1 cellular context compared by ENCODE assay signal in the genomic region with DNA sequence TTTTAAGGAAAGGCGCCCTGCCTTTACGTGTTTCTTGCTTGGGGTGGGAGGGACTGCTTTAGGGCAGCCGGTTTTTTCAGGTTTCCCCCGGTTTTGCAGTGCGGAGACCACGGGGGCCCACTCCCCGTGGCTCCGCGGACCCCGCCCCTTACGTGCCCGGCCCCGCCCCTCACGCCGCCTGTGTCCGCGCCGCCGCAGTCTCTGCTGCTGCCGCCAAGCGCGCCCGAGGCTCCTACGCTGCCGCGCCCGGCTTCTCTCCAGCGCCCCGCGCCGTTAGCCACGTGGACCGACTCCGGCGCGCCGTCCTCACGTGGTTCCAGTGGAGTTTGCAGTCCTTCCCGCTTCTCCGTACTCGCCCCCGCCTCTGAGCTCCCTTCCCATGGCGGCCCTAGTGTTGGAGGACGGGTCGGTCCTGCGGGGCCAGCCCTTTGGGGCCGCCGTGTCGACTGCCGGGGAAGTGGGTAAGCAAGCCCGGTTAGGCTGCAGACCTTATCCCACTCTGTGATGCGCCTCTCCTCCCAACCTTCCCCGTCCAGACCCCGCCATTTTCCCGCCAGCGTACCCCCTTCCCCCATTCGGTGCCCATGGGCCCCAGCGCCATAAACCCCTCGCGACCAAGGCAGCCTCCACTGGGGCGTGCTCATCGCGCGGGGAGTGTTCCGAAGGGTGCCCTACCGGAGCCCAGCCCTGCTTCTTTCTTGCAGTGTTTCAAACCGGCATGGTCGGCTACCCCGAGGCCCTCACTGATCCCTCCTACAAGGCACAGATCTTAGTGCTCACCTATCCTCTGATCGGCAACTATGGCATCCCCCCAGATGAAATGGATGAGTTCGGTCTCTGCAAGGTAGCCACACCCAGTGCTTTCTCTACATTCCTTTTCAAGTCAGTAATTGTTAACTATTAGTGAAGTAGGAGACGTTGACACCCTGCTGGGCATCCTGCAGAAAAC.
TF ChIP-seq lines count a peak whose summit lies in the region.

A gene (plus strand): TSS at position 197 of the 949 bp plus-strand sequence. CDS start 183 bp downstream, at position 380.

TF ChIP-seq in GM23338, 12 proteins besides CTCF, POLR2A, EP300 and RAD21 (continued from another document):
- TF ChIP-seq, protein P1, sequence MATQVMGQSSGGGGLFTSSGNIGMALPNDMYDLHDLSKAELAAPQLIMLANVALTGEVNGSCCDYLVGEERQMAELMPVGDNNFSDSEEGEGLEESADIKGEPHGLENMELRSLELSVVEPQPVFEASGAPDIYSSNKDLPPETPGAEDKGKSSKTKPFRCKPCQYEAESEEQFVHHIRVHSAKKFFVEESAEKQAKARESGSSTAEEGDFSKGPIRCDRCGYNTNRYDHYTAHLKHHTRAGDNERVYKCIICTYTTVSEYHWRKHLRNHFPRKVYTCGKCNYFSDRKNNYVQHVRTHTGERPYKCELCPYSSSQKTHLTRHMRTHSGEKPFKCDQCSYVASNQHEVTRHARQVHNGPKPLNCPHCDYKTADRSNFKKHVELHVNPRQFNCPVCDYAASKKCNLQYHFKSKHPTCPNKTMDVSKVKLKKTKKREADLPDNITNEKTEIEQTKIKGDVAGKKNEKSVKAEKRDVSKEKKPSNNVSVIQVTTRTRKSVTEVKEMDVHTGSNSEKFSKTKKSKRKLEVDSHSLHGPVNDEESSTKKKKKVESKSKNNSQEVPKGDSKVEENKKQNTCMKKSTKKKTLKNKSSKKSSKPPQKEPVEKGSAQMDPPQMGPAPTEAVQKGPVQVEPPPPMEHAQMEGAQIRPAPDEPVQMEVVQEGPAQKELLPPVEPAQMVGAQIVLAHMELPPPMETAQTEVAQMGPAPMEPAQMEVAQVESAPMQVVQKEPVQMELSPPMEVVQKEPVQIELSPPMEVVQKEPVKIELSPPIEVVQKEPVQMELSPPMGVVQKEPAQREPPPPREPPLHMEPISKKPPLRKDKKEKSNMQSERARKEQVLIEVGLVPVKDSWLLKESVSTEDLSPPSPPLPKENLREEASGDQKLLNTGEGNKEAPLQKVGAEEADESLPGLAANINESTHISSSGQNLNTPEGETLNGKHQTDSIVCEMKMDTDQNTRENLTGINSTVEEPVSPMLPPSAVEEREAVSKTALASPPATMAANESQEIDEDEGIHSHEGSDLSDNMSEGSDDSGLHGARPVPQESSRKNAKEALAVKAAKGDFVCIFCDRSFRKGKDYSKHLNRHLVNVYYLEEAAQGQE (IDR thresholded peaks at IDR 0.05; ENCODE audit: unreplicated experiment) = no peak
- TF ChIP-seq CREB1 (CRISPR knock-in tag; IDR thresholded peaks at IDR 0.05; ENCODE audit: low read depth) (no peak), ZNF114 (CRISPR knock-in tag; IDR thresholded peaks at IDR 0.05) (no peak), STAT1 (IDR thresholded peaks at IDR 0.05; ENCODE audit: unreplicated experiment) (no peak), EZH2 (IDR thresholded peaks at IDR 0.05; ENCODE audit: low read depth, unreplicated experiment) (no peak), POLR2AphosphoS5 (IDR thresholded peaks at IDR 0.05; ENCODE audit: low read depth) (peak; percentile 93), ZNF331 (CRISPR knock-in tag; IDR thresholded peaks at IDR 0.05; ENCODE audit: low read depth) (no peak), EZH2phosphoT487 (IDR thresholded peaks at IDR 0.05; ENCODE audit: unreplicated experiment) (no peak), JUNB (IDR thresholded peaks at IDR 0.05; ENCODE audit: unreplicated experiment) (no peak)
- TF ChIP-seq, protein P2, sequence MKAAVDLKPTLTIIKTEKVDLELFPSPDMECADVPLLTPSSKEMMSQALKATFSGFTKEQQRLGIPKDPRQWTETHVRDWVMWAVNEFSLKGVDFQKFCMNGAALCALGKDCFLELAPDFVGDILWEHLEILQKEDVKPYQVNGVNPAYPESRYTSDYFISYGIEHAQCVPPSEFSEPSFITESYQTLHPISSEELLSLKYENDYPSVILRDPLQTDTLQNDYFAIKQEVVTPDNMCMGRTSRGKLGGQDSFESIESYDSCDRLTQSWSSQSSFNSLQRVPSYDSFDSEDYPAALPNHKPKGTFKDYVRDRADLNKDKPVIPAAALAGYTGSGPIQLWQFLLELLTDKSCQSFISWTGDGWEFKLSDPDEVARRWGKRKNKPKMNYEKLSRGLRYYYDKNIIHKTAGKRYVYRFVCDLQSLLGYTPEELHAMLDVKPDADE (IDR thresholded peaks at IDR 0.05) = peak; percentile 30; the same call in 1 of the 2 replicates
